In the genomic region with DNA sequence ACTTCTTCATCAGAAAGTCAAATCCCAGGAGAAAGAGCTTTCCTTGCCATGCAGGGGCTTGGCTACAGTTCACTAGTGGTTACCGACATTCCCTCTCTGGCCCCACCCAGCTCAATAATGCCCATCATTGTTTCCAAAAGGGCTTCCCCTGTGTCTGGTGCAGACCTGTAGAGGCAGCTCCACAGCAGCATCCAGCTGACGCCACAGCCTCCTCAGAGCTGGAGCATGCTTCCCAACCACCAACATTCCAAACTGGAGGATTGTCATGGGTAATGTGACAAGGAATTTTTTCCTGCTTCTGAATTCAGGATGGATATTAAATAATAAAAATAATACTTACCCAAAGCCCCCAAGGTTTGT, we compare ENCODE assay signal across 15 cellular contexts.
A peak's percentile ranks its signal among the peaks of the same experiment; 100 is the strongest.
DNase-seq lines count a peak whose midpoint lies in the region; ATAC-seq and TF ChIP-seq lines count a peak whose summit lies in the region.
"Had no signal": no experiment of that assay in that cellular context is flagged by ENCODE, and none has a peak within 500 bp of the region (broad histone marks: within the 10 kb centered on the region; RNA-seq: fewer than 3 reads in every experiment).

No MANE protein-coding gene starts in this region.

- TF ChIP-seq CTCF in HCT116 (IDR thresholded peaks at IDR 0.05 in 2 of 3, conservative IDR thresholded peaks at IDR 0.05 in 1 of 3; ENCODE audit: borderline replicate concordance in 1 of 3, insufficient read depth in 1 of 3, low read depth in 2 of 3, low read length in 2 of 3) (no peak), smooth muscle cell (IDR thresholded peaks at IDR 0.05; ENCODE audit: borderline replicate concordance, insufficient read depth, poor library complexity, severe bottlenecking) (no peak), hepatocyte (IDR thresholded peaks at IDR 0.05; ENCODE audit: poor library complexity) (no peak)

- H3K4me1 ChIP-seq in HCT116 (ENCODE audit: control insufficient read depth in 1 of 2, insufficient read depth in 2 of 2, low read length in 2 of 2) (peaks cover 11 to 13% of the 10 kb centered on the region in 2 experiments), mesenchymal stem cell (ENCODE audit: control insufficient read depth, insufficient read depth, low read depth, low read length) (peaks cover 2% of the 10 kb centered on the region), smooth muscle cell (ENCODE audit: low read depth) (no peaks in the 10 kb centered on the region), hepatocyte (ENCODE audit: insufficient read depth) (peaks cover 5% of the 10 kb centered on the region)

- BruUV-seq in HCT116 (replicated peaks; lab: Mats Ljungman, UMichigan): no TSS peak

- TF ChIP-seq RAD21 in HCT116 (IDR thresholded peaks at IDR 0.05; ENCODE audit: low read depth): no peak

- no peak overlapping the region for H4K91ac ChIP-seq in mesenchymal stem cell (ENCODE audit: low read length)

- H3K9me2 ChIP-seq in HCT116 (ENCODE audit: insufficient read depth) (no peaks in the 10 kb centered on the region), hepatocyte (replicated peaks; ENCODE audit: insufficient read depth) (no peaks in the 10 kb centered on the region)

- H2BK120ac ChIP-seq in mesenchymal stem cell (ENCODE audit: low read depth, low read length): no peak overlapping the region

- no peak for TF ChIP-seq POLR2A in HCT116 (IDR thresholded peaks at IDR 0.05; ENCODE audit: borderline replicate concordance, extremely low read depth, insufficient read depth, insufficient read length)

- H3K23ac ChIP-seq in mesenchymal stem cell (ENCODE audit: low read length in 2 of 2): no peak overlapping the region

- H2BK5ac ChIP-seq in mesenchymal stem cell (ENCODE audit: low read depth, low read length, poor library complexity, severe bottlenecking): no peak overlapping the region

- H3K27me3 ChIP-seq in HCT116 (ENCODE audit: insufficient read depth, low read length) (no peaks in the 10 kb centered on the region), mesenchymal stem cell (ENCODE audit: control insufficient read depth in 1 of 2, insufficient read depth in 1 of 2, low read length in 2 of 2) (no peaks in the 10 kb centered on the region), smooth muscle cell (ENCODE audit: low read depth) (no peaks in the 10 kb centered on the region), hepatocyte (no peaks in the 10 kb centered on the region)

- DNase-seq in HCT116 (ENCODE audit: low read depth, low spot score): no peak
- DNase-seq in SW480 (ENCODE audit: low spot score): peak; percentile 78
- no peak for DNase-seq in mesenchymal stem cell
- no peak for DNase-seq in NCI-H2171 (lab: John Stamatoyannopoulos, UW)
- DNase-seq in stimulated activated CD4-positive, alpha-beta T cell treated with anti-CD3 and anti-CD28 coated beads, Interleukin-2, amount 100 ng/mL, for 48 hours: no peak
- DNase-seq in smooth muscle cell (lab: John Stamatoyannopoulos, UW; ENCODE audit: unreplicated experiment): no peak
- DNase-seq in hepatocyte (ENCODE audit: low spot score): no peak
- DNase-seq: KBM-7, MM.1S, NCI-H1105 treated with DMSO at 0.1 percent for 48 hours, NCI-H1930, NCI-H2171 treated with DMSO at 0.1 percent for 48 hours, NCI-H82, SHP77 had no signal

- no peak overlapping the region for H2BK12ac ChIP-seq in mesenchymal stem cell (ENCODE audit: low read length in 2 of 2)

- 94% methylated on average over 1 of the region's 2 CpGs for WGBS in mesenchymal stem cell
- 86% methylated on average over 2 of the region's 2 CpGs for WGBS in smooth muscle cell (ENCODE audit: low lambda C conversion rate)
- WGBS in hepatocyte (ENCODE audit: low lambda C conversion rate, missing lambda C conversion rate): 83% methylated on average over 2 of the region's 2 CpGs

- H3K9me3 ChIP-seq in HCT116 (ENCODE audit: control insufficient read depth in 1 of 2, insufficient read depth in 1 of 2, low read depth in 1 of 2, low read length in 2 of 2) (no peaks in the 10 kb centered on the region), mesenchymal stem cell (ENCODE audit: control insufficient read depth, low read length) (no peaks in the 10 kb centered on the region), smooth muscle cell (replicated peaks; ENCODE audit: low read depth) (no peaks in the 10 kb centered on the region), hepatocyte (ENCODE audit: low read depth) (peaks cover 4% of the 10 kb centered on the region)

- peak; percentile 48; the same call in 1 of the 2 replicates for ATAC-seq in HCT116

- intact Hi-C loops in HCT116 (cut with micrococcal nuclease): no loop called here

- H2BK15ac ChIP-seq in mesenchymal stem cell (ENCODE audit: low read depth, poor library complexity, severe bottlenecking): no peak overlapping the region

- H3K79me2 ChIP-seq in HCT116 (ENCODE audit: insufficient read depth, low read length) (no peaks in the 10 kb centered on the region), smooth muscle cell (ENCODE audit: low read depth) (no peaks in the 10 kb centered on the region), hepatocyte (no peaks in the 10 kb centered on the region)

- CTCF ChIA-PET in HCT116 (lab: Charles Lee): no interaction called here

- H3K9ac ChIP-seq in HCT116 (ENCODE audit: low read length): no peak overlapping the region
- H3K9ac ChIP-seq in mesenchymal stem cell (ENCODE audit: low read length): no peak overlapping the region
- H3K9ac ChIP-seq in smooth muscle cell (ENCODE audit: low read depth): no peak overlapping the region

- H3K4me3 ChIP-seq in HCT116 (replicated peaks in 1 of 2; ENCODE audit: low read depth in 1 of 2, low read length in 2 of 2) (no peak overlapping the region), mesenchymal stem cell (ENCODE audit: insufficient read depth in 1 of 2, low read depth in 1 of 2, low read length in 2 of 2) (no peak overlapping the region), smooth muscle cell (no peak overlapping the region), hepatocyte (no peak overlapping the region)

- H4K8ac ChIP-seq in mesenchymal stem cell (ENCODE audit: low read length): no peak overlapping the region

- peak overlapping the region; percentile 3 to 18 for H3K18ac ChIP-seq in mesenchymal stem cell (ENCODE audit: low read depth in 1 of 2, low read length in 2 of 2)

- peaks cover 6% of the 10 kb centered on the region for H3F3A ChIP-seq in smooth muscle cell (ENCODE audit: low read depth)

- no peak overlapping the region for H3K4ac ChIP-seq in mesenchymal stem cell (ENCODE audit: low read depth in 1 of 2, low read length in 2 of 2)

- no peak overlapping the region for H3K14ac ChIP-seq in mesenchymal stem cell (ENCODE audit: low read length in 2 of 2)

- H3K27ac ChIP-seq in HCT116 (ENCODE audit: low read depth, low read length): no peak overlapping the region
- no peak overlapping the region for H3K27ac ChIP-seq in mesenchymal stem cell (ENCODE audit: low read length, poor library complexity, severe bottlenecking)
- no peak overlapping the region for H3K27ac ChIP-seq in smooth muscle cell (ENCODE audit: low read depth)
- H3K27ac ChIP-seq in hepatocyte: no peak overlapping the region
- H3K27ac ChIP-seq: C4-2B had no signal

- H3K4me2 ChIP-seq in HCT116 (ENCODE audit: low read length) (no peak overlapping the region), mesenchymal stem cell (ENCODE audit: low read length, poor library complexity, severe bottlenecking) (no peak overlapping the region), smooth muscle cell (no peak overlapping the region), hepatocyte (no peak overlapping the region)

- H3K36me3 ChIP-seq in HCT116 (ENCODE audit: control insufficient read depth in 1 of 2, insufficient read depth in 2 of 2, low read length in 2 of 2) (no peaks in the 10 kb centered on the region), mesenchymal stem cell (ENCODE audit: control insufficient read depth in 1 of 2, insufficient read depth in 2 of 2, low read depth in 1 of 2, low read length in 2 of 2) (no peaks in the 10 kb centered on the region), smooth muscle cell (ENCODE audit: low read depth) (no peaks in the 10 kb centered on the region), hepatocyte (replicated peaks; ENCODE audit: insufficient read depth, low read depth) (no peaks in the 10 kb centered on the region)

- no peak overlapping the region for H2AK5ac ChIP-seq in mesenchymal stem cell (ENCODE audit: low read length, severe bottlenecking)

- H4K20me1 ChIP-seq in HCT116 (ENCODE audit: insufficient read depth) (no peaks in the 10 kb centered on the region), smooth muscle cell (ENCODE audit: low read depth) (no peaks in the 10 kb centered on the region), hepatocyte (ENCODE audit: insufficient read depth, poor library complexity, severe bottlenecking) (no peaks in the 10 kb centered on the region)

- H2AFZ ChIP-seq in HCT116 (ENCODE audit: low read depth, low read length, poor library complexity, severe bottlenecking) (no peak overlapping the region), mesenchymal stem cell (ENCODE audit: low read depth, low read length) (no peak overlapping the region), smooth muscle cell (ENCODE audit: low read depth) (no peak overlapping the region), hepatocyte (no peak overlapping the region)

- RAD21 ChIA-PET in HCT116 (lab: Charles Lee; ENCODE audit: low non-redundant PET in 1 of 2, low total read pairs in 2 of 2, uncharacterized antibody in 2 of 2, unreplicated experiment in 2 of 2): no interaction called here

- H3K79me1 ChIP-seq in mesenchymal stem cell (replicated peaks; ENCODE audit: low read length, poor library complexity, severe bottlenecking): no peaks in the 10 kb centered on the region

- POLR2A ChIA-PET in HCT116 (lab: Charles Lee): no interaction called here

TF ChIP-seq in HCT116, 20 proteins besides CTCF, POLR2A, EP300 and RAD21 (continues in another document):
- no peak for TF ChIP-seq POLR2AphosphoS5 (IDR thresholded peaks at IDR 0.05; ENCODE audit: low read depth, low read length)
- TF ChIP-seq SIN3A (IDR thresholded peaks at IDR 0.05; ENCODE audit: low read depth): no peak
- TF ChIP-seq ZFX (IDR thresholded peaks at IDR 0.05): no peak
- no peak for TF ChIP-seq TCF7L2 (IDR thresholded peaks at IDR 0.05; ENCODE audit: borderline replicate concordance, extremely low read depth, insufficient read depth, insufficient read length)
- no peak for TF ChIP-seq EGR1 (IDR thresholded peaks at IDR 0.05; ENCODE audit: low read depth)
- no peak for TF ChIP-seq SP1 (IDR thresholded peaks at IDR 0.05; ENCODE audit: low read depth)
- TF ChIP-seq JUND (IDR thresholded peaks at IDR 0.05): no peak
